15 cellular contexts compared by ENCODE assay signal in genomic region chr7:14858866-14859265, GRCh38.
DNase-seq lines count a peak whose midpoint lies in the region; ATAC-seq and TF ChIP-seq lines count a peak whose summit lies in the region.
"Had no signal": no experiment of that assay in that cellular context is flagged by ENCODE, and none has a peak within 500 bp of the region (broad histone marks: within the 10 kb centered on the region; RNA-seq: fewer than 3 reads in every experiment).

No MANE protein-coding gene starts in this region.

- POLR2A ChIA-PET in RWPE1 (lab: Yijun Ruan, JAX; ENCODE audit: low non-redundant PET): no interaction called here

- TF ChIP-seq POLR2A in NB4 (IDR thresholded peaks at IDR 0.05; ENCODE audit: extremely low read depth, insufficient read length): no peak

- peak; percentile 39 for ATAC-seq in GM18868 (IDR thresholded peaks at IDR 0.05; ENCODE audit: unreplicated experiment)
- ATAC-seq: A549, GM23338 had no signal

- no peak overlapping the region for H3K4me3 ChIP-seq in NB4 (ENCODE audit: low read depth, low read length)
- H3K4me3 ChIP-seq: A549, GM23338 had no signal

- CTCF ChIA-PET in RWPE1 (lab: Yijun Ruan, JAX): no interaction called here

- DNase-seq in NCI-H2107 treated with DMSO at 0.1 percent for 48 hours (lab: John Stamatoyannopoulos, UW; ENCODE audit: unreplicated experiment) (peak; percentile 65), NCI-H2107 (lab: John Stamatoyannopoulos, UW) (no peak), NB4 (ENCODE audit: low read depth) (peak; percentile 11), caudate nucleus (lab: John Stamatoyannopoulos, UW) (no peak), T-helper 9 cell (no peak), HuH-7 (ENCODE audit: low spot score) (no peak), RWPE1 (ENCODE audit: low spot score) (no peak)
- DNase-seq: Caco-2, HFFc6, KG1, NCI-H446 treated with DMSO at 0.1 percent for 48 hours, Right ventricle myocardium superior had no signal

- peak overlapping the region; percentile 2 for H3K27ac ChIP-seq in caudate nucleus (ENCODE audit: low read depth, low read length)
- no peak overlapping the region for H3K27ac ChIP-seq in RWPE1
- H3K27ac ChIP-seq: A549 had no signal

- TF ChIP-seq CTCF in NB4 (IDR thresholded peaks at IDR 0.05; ENCODE audit: low read depth, low read length) (no peak), RWPE1 (conservative IDR thresholded peaks at IDR 0.05; ENCODE audit: low read depth) (no peak)

Comparison
In these comparisons a context has a peak if more than half of its experiments do, and no peak if none do; other contexts are left out.
1. DNase-seq: peak in NCI-H2107 treated with DMSO at 0.1 percent for 48 hours (single experiment) and NB4 (single experiment); none in NCI-H2107 (single experiment), caudate nucleus (0 of 61), T-helper 9 cell (single experiment), HuH-7 (single experiment) and RWPE1 (single experiment).